ENCODE assay signal across 9 cellular contexts in the genomic region with DNA sequence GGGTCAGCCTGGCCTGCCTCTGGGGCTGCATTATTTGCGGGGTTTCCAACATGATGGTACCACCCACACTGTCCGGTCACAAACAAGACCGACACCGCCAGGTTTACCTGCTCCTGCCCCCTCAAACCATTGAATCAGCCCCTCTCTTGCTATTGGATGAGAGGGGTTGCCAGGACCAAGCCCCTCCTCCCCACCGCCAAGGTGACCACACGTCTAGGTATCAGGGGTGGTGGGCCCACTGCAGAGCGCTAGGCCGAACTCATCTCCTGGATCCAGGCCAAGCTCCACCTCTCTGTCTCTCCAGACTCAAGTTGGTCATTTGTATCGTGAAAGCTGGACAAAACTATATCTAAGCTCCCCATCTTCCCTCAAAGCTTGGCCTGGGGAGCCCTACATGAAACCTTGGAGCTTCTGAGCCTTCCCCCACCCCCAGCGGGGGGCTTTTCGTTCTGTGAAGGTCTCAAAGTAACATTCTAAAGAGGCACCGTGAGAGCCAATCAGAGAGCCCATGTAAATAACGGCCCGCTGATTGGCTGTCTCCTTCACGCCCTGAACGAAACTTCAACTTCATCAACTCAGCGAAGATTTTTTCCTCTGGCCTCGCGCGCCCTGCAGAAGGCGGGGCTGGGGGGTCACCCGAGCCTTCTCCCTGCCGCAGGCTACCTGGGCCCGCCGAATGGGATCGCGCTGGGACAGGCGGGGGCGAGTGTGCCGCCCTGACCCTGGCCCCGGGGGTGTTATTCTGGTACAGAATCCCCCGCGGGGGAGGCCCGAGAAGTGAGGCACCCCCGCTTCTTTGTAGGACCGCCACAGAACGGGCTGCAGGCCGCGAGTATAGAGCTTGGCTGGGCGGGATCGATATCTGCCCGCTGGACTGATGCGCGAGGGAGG. TPM values are rescaled to one million over a fixed set of nuclear protein-coding genes. Genes with fewer than 3 reads are reported as not detected.
A peak's percentile ranks its signal among the peaks of the same experiment; 100 is the strongest.
DNase-seq lines count a peak whose midpoint lies in the region; ATAC-seq, FAIRE-seq and TF ChIP-seq lines count a peak whose summit lies in the region.
"Had no signal": no experiment of that assay in that cellular context is flagged by ENCODE, and none has a peak within 500 bp of the region (broad histone marks: within the 10 kb centered on the region; RNA-seq: fewer than 3 reads in every experiment).

No MANE protein-coding gene starts in this region.

- intact Hi-C loops in left ventricle myocardium inferior (cut with micrococcal nuclease) = no loop called here

- H3K4me1 ChIP-seq in SJSA1 (replicated peaks) (peaks cover 57% of the 10 kb centered on the region), left ventricle myocardium inferior (peaks cover 37% of the 10 kb centered on the region), parathyroid adenoma (peaks cover 15% of the 10 kb centered on the region)

- H3K9me3 ChIP-seq in SJSA1 (replicated peaks) = 0 out of 2 replicates have a peak, but pooled peaks cover 2% of the 10 kb centered on the region
- no peaks in the 10 kb centered on the region for H3K9me3 ChIP-seq in left ventricle myocardium inferior (replicated peaks)
- H3K9me3 ChIP-seq in parathyroid adenoma (ENCODE audit: control insufficient read depth, low read length) = no peaks in the 10 kb centered on the region

- no peaks in the 10 kb centered on the region for H3K79me2 ChIP-seq in parathyroid adenoma

- TF ChIP-seq CTCF in left ventricle myocardium inferior (IDR thresholded peaks at IDR 0.05; ENCODE audit: borderline replicate concordance) = no peak
- TF ChIP-seq CTCF in parathyroid adenoma (IDR thresholded peaks at IDR 0.05) = no peak

- H3K27me3 ChIP-seq in SJSA1 (replicated peaks) (no peaks in the 10 kb centered on the region), left ventricle myocardium inferior (ENCODE audit: low read depth) (peaks cover 47% of the 10 kb centered on the region), parathyroid adenoma (ENCODE audit: control insufficient read depth, insufficient read depth, low read length) (no peaks in the 10 kb centered on the region)

- peak overlapping the region; percentile 73 for H2AFZ ChIP-seq in parathyroid adenoma

- H3K4me2 ChIP-seq in parathyroid adenoma (ENCODE audit: low read length) = peak overlapping the region; percentile 80

- no peak overlapping the region for H3K9ac ChIP-seq in parathyroid adenoma

- DNase-seq in GM18507 (ENCODE audit: extremely low spot score, insufficient read length, low read depth) (no peak), SJSA1 (ENCODE audit: low read depth in 1 of 2, low spot score in 2 of 2) (peak; percentile 75 to 83), amniotic stem cell (lab: John Stamatoyannopoulos, UW) (peak; percentile 27), left ventricle myocardium inferior (peak; percentile 56)

- peak; percentile 88 for FAIRE-seq in GM18507 (lab: Jason Lieb, UNC)
- FAIRE-seq: frontal cortex had no signal

- ATAC-seq in HG03378 (IDR thresholded peaks at IDR 0.05; ENCODE audit: unreplicated experiment) = peak; percentile 44
- ATAC-seq in HG02970 (IDR thresholded peaks at IDR 0.05; ENCODE audit: low FRiP score, unreplicated experiment) = no peak
- ATAC-seq in GM21619 (IDR thresholded peaks at IDR 0.05; ENCODE audit: unreplicated experiment) = no peak

- H3K27ac ChIP-seq in SJSA1 (peak overlapping the region; percentile 72), left ventricle myocardium inferior (replicated peaks) (peak overlapping the region; percentile 24), parathyroid adenoma (no peak overlapping the region)

- H3K4me3 ChIP-seq in SJSA1 = 0 out of 2 replicates have a peak overlapping the region, but pooled peaks have one; percentile 7
- peak overlapping the region; percentile 67 for H3K4me3 ChIP-seq in left ventricle myocardium inferior
- peak overlapping the region; percentile 52 for H3K4me3 ChIP-seq in parathyroid adenoma (ENCODE audit: low read depth, low read length)

- no peaks in the 10 kb centered on the region for H3K36me3 ChIP-seq in SJSA1
- H3K36me3 ChIP-seq in left ventricle myocardium inferior = no peaks in the 10 kb centered on the region
- no peaks in the 10 kb centered on the region for H3K36me3 ChIP-seq in parathyroid adenoma (ENCODE audit: control insufficient read depth, insufficient read depth, low read length)

RNA-seq across cellular contexts. Expression of a gene that starts 49.6 kb away (rescaled TPM):
- 0.03 and 0.28 TPM in 2 replicates for total RNA-seq in SJSA1 (2014; rRNA removed; shearing (Covaris generic))
- total RNA-seq in left ventricle myocardium inferior = not detected

Comparison
In these comparisons a context has a peak if more than half of its experiments do, and no peak if none do; other contexts are left out.
1. H3K4me3 ChIP-seq: peak in every context shown above with its lines; median percentile 67 in left ventricle myocardium inferior; 52 in parathyroid adenoma; 7 in SJSA1.